In the genomic region with DNA sequence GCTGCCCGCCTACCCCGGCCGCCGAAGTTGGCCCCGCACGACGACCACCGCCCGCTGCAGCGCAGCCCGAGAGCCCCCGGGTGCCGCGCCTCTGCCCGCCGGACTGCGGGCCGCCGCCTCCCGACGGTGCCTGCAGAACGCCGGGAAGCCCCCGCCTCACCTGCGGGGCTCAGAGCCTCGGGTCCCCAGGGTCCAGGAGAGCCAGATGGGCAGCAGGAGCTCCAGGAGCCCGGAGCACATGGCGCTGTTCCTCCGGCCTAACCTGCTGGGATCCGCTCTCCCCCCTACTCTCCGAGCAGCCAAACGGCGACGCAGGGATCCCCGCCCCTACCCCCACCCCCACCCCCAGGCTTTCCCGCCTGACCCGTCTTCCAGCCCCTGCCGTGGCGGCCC, we compare ENCODE assay signal across 9 cellular contexts. TPM values are rescaled to one million over a fixed set of nuclear protein-coding genes. Genes with fewer than 3 reads are reported as not detected.
DNase-seq lines count a peak whose midpoint lies in the region; ATAC-seq and TF ChIP-seq lines count a peak whose summit lies in the region.
"Had no signal": no experiment of that assay in that cellular context is flagged by ENCODE, and none has a peak within 500 bp of the region (broad histone marks: within the 10 kb centered on the region; RNA-seq: fewer than 3 reads in every experiment).

No MANE protein-coding gene starts in this region.

- WGBS in HUES64, result under 1% methylated on average over 39 of the region's 39 CpGs

- ATAC-seq in GM18505 (IDR thresholded peaks at IDR 0.05; ENCODE audit: unreplicated experiment) (no peak), HG03442 (IDR thresholded peaks at IDR 0.05; ENCODE audit: unreplicated experiment) (no peak), mucosa of descending colon (no peak)
- ATAC-seq: effector memory CD8-positive, alpha-beta T cell had no signal

- H3K27ac Mint-ChIP-seq in neural crest cell (ENCODE audit: unreplicated experiment), result no peak overlapping the region
- H3K27ac Mint-ChIP-seq: effector memory CD8-positive, alpha-beta T cell had no signal

- no peaks in the 10 kb centered on the region for H3K36me3 Mint-ChIP-seq in neural crest cell (ENCODE audit: low read depth)

- peak overlapping the region; percentile 61 for H3K27ac ChIP-seq in C4-2B
- H3K27ac ChIP-seq in HUES64 (ENCODE audit: low read depth, low read length), result peak overlapping the region; percentile 81; the same call in 1 of the 2 replicates

- intact Hi-C loops in mucosa of descending colon (cut with DNase I, micrococcal nuclease), result no loop called here

- H3K9me3 Mint-ChIP-seq in neural crest cell, result no peaks in the 10 kb centered on the region

- no peaks in the 10 kb centered on the region for H3K9me3 ChIP-seq in HUES64 (ENCODE audit: insufficient read depth, low read depth, low read length)
- H3K9me3 ChIP-seq in mucosa of descending colon, result no peaks in the 10 kb centered on the region

- peaks cover 16% of the 10 kb centered on the region for H3K4me1 Mint-ChIP-seq in neural crest cell

- H3K4me1 ChIP-seq in HUES64 (ENCODE audit: insufficient read depth, low read length) (peaks cover 36% of the 10 kb centered on the region), mucosa of descending colon (ENCODE audit: low read depth) (no peaks in the 10 kb centered on the region)

- H3K4me3 Mint-ChIP-seq in neural crest cell, result peak overlapping the region; percentile 89
- H3K4me3 Mint-ChIP-seq: effector memory CD8-positive, alpha-beta T cell had no signal

- no peaks in the 10 kb centered on the region for H3K27me3 ChIP-seq in HUES64 (ENCODE audit: insufficient read depth, low read length)

- H3K36me3 ChIP-seq in HUES64 (ENCODE audit: insufficient read depth, low read length), result 0 out of 2 replicates have a peak, but pooled peaks cover 9% of the 10 kb centered on the region
- no peaks in the 10 kb centered on the region for H3K36me3 ChIP-seq in mucosa of descending colon (ENCODE audit: low read depth)

- H3K27me3 Mint-ChIP-seq in neural crest cell (ENCODE audit: low read depth), result peaks cover 59% of the 10 kb centered on the region

- DNase-seq in ecto neural progenitor cell (ENCODE audit: low spot score) (peak; percentile 72), neural crest cell (ENCODE audit: low read depth, low spot score) (peak; percentile 20), SIG-M5 (lab: John Stamatoyannopoulos, UW) (no peak), mucosa of descending colon (no peak)
- DNase-seq: effector memory CD8-positive, alpha-beta T cell had no signal

- no peak for TF ChIP-seq CTCF in C4-2B (conservative IDR thresholded peaks at IDR 0.05)
- no peak for TF ChIP-seq CTCF in neural crest cell (conservative IDR thresholded peaks at IDR 0.05)
- TF ChIP-seq CTCF in mucosa of descending colon (IDR thresholded peaks at IDR 0.05), result no peak

- TF ChIP-seq POLR2A in GM18505 (IDR thresholded peaks at IDR 0.05; ENCODE audit: borderline replicate concordance, extremely low read depth, insufficient read depth, insufficient read length), result no peak

- H3K4me3 ChIP-seq in HUES64 (ENCODE audit: low read length) (peak overlapping the region; percentile 67), mucosa of descending colon (no peak overlapping the region)

- H3K9ac ChIP-seq in HUES64 (ENCODE audit: low read depth, low read length), result peak overlapping the region; percentile 84

RNA-seq across cellular contexts. Expression of a gene that starts 0.6 kb away (rescaled TPM):
- 98.5 TPM for polyA plus RNA-seq in HUES64 (2013, experiment 1 of 2)
- polyA plus RNA-seq in HUES64 (2013, experiment 2 of 2), result 81.1 TPM
- total RNA-seq in neural crest cell, result 19.8 and 23.7 TPM in 2 replicates
- 1 to 10 TPM in 2 of 3 donors, under 1 TPM in 1; 0.52 to 3.2 (median 3.1) TPM for total RNA-seq in mucosa of descending colon

Comparison
In these comparisons a context has a peak if more than half of its experiments do, and no peak if none do; other contexts are left out.
1. DNase-seq: peak in ecto neural progenitor cell (single experiment) and neural crest cell (single experiment); none in SIG-M5 (single experiment) and mucosa of descending colon (0 of 3).